Comparison of ENCODE assay signal across 12 cellular contexts in genomic region chr17:76537288-76537577, GRCh38. TPM values are rescaled to one million over a fixed set of nuclear protein-coding genes. Genes with fewer than 3 reads are reported as not detected.
DNase-seq lines count a peak whose midpoint lies in the region; ATAC-seq and TF ChIP-seq lines count a peak whose summit lies in the region.
"Had no signal": no experiment of that assay in that cellular context is flagged by ENCODE, and none has a peak within 500 bp of the region (broad histone marks: within the 10 kb centered on the region; RNA-seq: fewer than 3 reads in every experiment).

No MANE protein-coding gene starts in this region.

- H3K4me3 Mint-ChIP-seq in WTC11 = peak overlapping the region; percentile 68
- H3K4me3 Mint-ChIP-seq: activated T-cell treated with anti-CD3 and anti-CD28 coated beads, Interleukin-2, amount 50 U/mL, for 4 hours had no signal

- intact Hi-C loops in heart right ventricle (cut with DNase I) = no loop called here

- H3K4me3 ChIP-seq in AG09309 (ENCODE audit: control insufficient read depth, low read depth, low read length) (peak overlapping the region; percentile 30), heart right ventricle (peak overlapping the region; percentile 20 to 64 (median 57)), parathyroid adenoma (ENCODE audit: low read depth, low read length) (peak overlapping the region; percentile 44)

- no peaks in the 10 kb centered on the region for H3K9me3 ChIP-seq in heart right ventricle
- H3K9me3 ChIP-seq in parathyroid adenoma (ENCODE audit: control insufficient read depth, low read length) = no peaks in the 10 kb centered on the region

- peaks cover 0 to 45% (median 0%) of the 10 kb centered on the region in 7 donors for H3K27me3 ChIP-seq in heart right ventricle
- no peaks in the 10 kb centered on the region for H3K27me3 ChIP-seq in parathyroid adenoma (ENCODE audit: control insufficient read depth, insufficient read depth, low read length)

- no peak overlapping the region for H3K27ac Mint-ChIP-seq in WTC11

- peaks cover 30% of the 10 kb centered on the region for H3K4me1 Mint-ChIP-seq in WTC11

- ATAC-seq in WTC11 (peak; percentile 5; the same call in 1 of the 2 replicates), heart right ventricle (no peak), HG03469 (IDR thresholded peaks at IDR 0.05; ENCODE audit: unreplicated experiment) (no peak)

- TF ChIP-seq CTCF in AG09309 (IDR thresholded peaks at IDR 0.05; ENCODE audit: control insufficient read depth, insufficient read depth, low read depth, low read length, missing control alignments) = no peak
- no peak for TF ChIP-seq CTCF in WTC11 (IDR thresholded peaks at IDR 0.05)
- TF ChIP-seq CTCF in heart right ventricle (IDR thresholded peaks at IDR 0.05) = no peak
- no peak for TF ChIP-seq CTCF in parathyroid adenoma (IDR thresholded peaks at IDR 0.05)

- no peak overlapping the region for H3K9ac ChIP-seq in parathyroid adenoma

- H3K4me1 ChIP-seq in heart right ventricle (peaks cover 22 to 75% (median 37%) of the 10 kb centered on the region in 9 donors), parathyroid adenoma (peaks cover 11% of the 10 kb centered on the region)

- peak overlapping the region; percentile 71 to 89 (median 79) for H3K27ac ChIP-seq in heart right ventricle
- peak overlapping the region; percentile 11 for H3K27ac ChIP-seq in parathyroid adenoma

- H3K79me2 ChIP-seq in parathyroid adenoma = no peaks in the 10 kb centered on the region

- DNase-seq in AG09309 (ENCODE audit: low read depth) = no peak
- peak; percentile 44 for DNase-seq in WTC11 (ENCODE audit: low spot score)
- DNase-seq in heart right ventricle = peak in 1 of 2 donors; percentile 68
- DNase-seq in NCI-H2171 (lab: John Stamatoyannopoulos, UW) = no peak
- DNase-seq in NCI-H1417 (lab: John Stamatoyannopoulos, UW) = no peak
- DNase-seq in COLO829 (ENCODE audit: low spot score) = no peak
- DNase-seq: activated T-cell treated with anti-CD3 and anti-CD28 coated beads, Interleukin-2, amount 50 U/mL, for 4 hours; DND-41; stimulated activated CD4-positive, alpha-beta T cell treated with anti-CD3 and anti-CD28 coated beads, Interleukin-2, amount 100 ng/mL, for 48 hours had no signal

- 1 to 5% methylated on average over 12 to 26 of the region's 26 CpGs for WGBS in heart right ventricle, 2 donors

- POLR2A ChIA-PET in WTC11 (lab: Charles Lee) = interaction anchor here (1.0 kb wide), 1 partner anchor 20 kb away, joined by 3 read pairs; no protein-coding TSS in a partner anchor

- peak overlapping the region; percentile 64 for H3K4me2 ChIP-seq in parathyroid adenoma (ENCODE audit: low read length)

- H3K36me3 Mint-ChIP-seq in WTC11 = no peaks in the 10 kb centered on the region; the same call in 1 of the 2 replicates

- peak overlapping the region; percentile 75 for H2AFZ ChIP-seq in parathyroid adenoma

- CTCF ChIA-PET in WTC11 (lab: Charles Lee) = interaction anchor here (0.5 to 9.7 kb wide), 8 partner anchors 9 to 171 kb away, joined by 3 to 123 read pairs (median 4); no protein-coding TSS in a partner anchor

- no peaks in the 10 kb centered on the region for H3K36me3 ChIP-seq in heart right ventricle
- H3K36me3 ChIP-seq in parathyroid adenoma (ENCODE audit: control insufficient read depth, insufficient read depth, low read length) = no peaks in the 10 kb centered on the region

- H3K9me3 Mint-ChIP-seq in WTC11 = no peaks in the 10 kb centered on the region
- H3K9me3 Mint-ChIP-seq: activated T-cell treated with anti-CD3 and anti-CD28 coated beads, Interleukin-2, amount 50 U/mL, for 4 hours had no signal

- H3K27me3 Mint-ChIP-seq in WTC11 (ENCODE audit: low read depth) = peaks cover 51% of the 10 kb centered on the region

TF ChIP-seq in WTC11, 78 proteins besides CTCF, POLR2A, EP300 and RAD21:
- no peak for TF ChIP-seq NR3C1 (CRISPR knock-in tag; conservative IDR thresholded peaks at IDR 0.05; ENCODE audit: low read depth)
- TF ChIP-seq GABPB1 (CRISPR knock-in tag; IDR thresholded peaks at IDR 0.05) = no peak
- 0 out of 2 replicates have a peak, but pooled peaks have one; percentile 24 for TF ChIP-seq HMGXB4 (CRISPR knock-in tag; IDR thresholded peaks at IDR 0.05)
- no peak for TF ChIP-seq JUN (CRISPR knock-in tag; IDR thresholded peaks at IDR 0.05)
- no peak for TF ChIP-seq MXD4 (CRISPR knock-in tag; IDR thresholded peaks at IDR 0.05; ENCODE audit: borderline replicate concordance)
- TF ChIP-seq, protein P1, sequence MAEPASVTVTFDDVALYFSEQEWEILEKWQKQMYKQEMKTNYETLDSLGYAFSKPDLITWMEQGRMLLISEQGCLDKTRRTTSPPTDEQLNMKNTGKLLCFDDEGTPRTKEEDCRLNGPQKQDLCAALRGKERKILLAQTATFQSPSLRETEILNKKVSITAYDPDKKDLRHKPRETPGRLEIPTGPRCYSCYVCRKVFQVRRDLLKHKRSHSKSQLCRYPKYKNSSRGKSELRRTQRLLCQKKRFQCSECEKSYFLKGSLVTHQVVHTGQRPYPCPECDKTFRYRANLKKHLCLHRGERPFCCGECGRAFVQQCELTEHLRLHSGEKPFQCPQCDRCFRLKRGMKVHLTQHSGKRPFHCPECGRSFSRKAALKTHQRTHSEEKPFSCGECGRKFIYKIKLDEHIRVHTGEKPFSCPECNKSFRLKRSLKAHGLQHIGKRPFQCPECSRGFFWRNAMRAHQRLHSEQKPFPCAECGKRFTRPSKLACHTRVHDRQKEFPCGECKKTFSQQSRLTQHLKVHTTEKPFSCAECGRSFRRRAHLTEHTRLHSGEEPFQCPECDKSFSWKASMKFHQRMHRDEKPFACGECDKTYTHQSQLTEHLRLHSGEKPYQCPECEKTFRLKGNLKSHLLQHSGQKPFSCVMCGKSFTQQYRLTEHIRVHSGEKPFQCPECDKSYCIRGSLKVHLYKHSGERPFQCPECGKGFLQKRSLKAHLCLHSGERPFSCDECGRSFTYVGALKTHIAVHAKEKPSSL (CRISPR knock-in tag; conservative IDR thresholded peaks at IDR 0.05) = no peak
- no peak for TF ChIP-seq NFATC4 (CRISPR knock-in tag; IDR thresholded peaks at IDR 0.05)
- TF ChIP-seq ZNF121 (CRISPR knock-in tag; IDR thresholded peaks at IDR 0.05) = peak; percentile 69; the same call in 1 of the 2 replicates
- TF ChIP-seq, protein P2, sequence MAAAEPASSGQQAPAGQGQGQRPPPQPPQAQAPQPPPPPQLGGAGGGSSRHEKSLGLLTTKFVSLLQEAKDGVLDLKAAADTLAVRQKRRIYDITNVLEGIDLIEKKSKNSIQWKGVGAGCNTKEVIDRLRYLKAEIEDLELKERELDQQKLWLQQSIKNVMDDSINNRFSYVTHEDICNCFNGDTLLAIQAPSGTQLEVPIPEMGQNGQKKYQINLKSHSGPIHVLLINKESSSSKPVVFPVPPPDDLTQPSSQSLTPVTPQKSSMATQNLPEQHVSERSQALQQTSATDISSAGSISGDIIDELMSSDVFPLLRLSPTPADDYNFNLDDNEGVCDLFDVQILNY (CRISPR knock-in tag; IDR thresholded peaks at IDR 0.05) = peak; percentile 43; the same call in 1 of the 2 replicates
- TF ChIP-seq STAT6 (CRISPR knock-in tag; conservative IDR thresholded peaks at IDR 0.05; ENCODE audit: low read depth) = no peak
TF ChIP-seq in WTC11: peak in this region for 3.

RNA-seq across cellular contexts. Expression of gene CYGB, which starts 0.3 kb away (rescaled TPM):
- total RNA-seq in WTC11 (2021) (3.6 to 5.3 TPM (median 5.1 TPM) in 3 replicates), heart right ventricle (10 to 100 TPM in 9 of 10 donors, 1 to 10 TPM in 1; 9.3 to 50.5 (median 17.9) TPM)
- polyA plus RNA-seq in heart right ventricle = 10 to 100 TPM; 36.0 to 57.7 TPM
- total RNA-seq: activated T-cell treated with anti-CD3 and anti-CD28 coated beads, Interleukin-2, amount 50 U/mL, for 4 hours had no signal

RNA-seq across cellular contexts. Expression of gene PRCD, which starts 2.6 kb away (rescaled TPM):
- 2.7 to 4.5 TPM (median 4.0 TPM) in 3 replicates for total RNA-seq in WTC11 (2021)
- 1 to 10 TPM; 1.5 to 5.4 (median 2.4) TPM for total RNA-seq in heart right ventricle
- 10 to 100 TPM in 1 of 2 donors, 1 to 10 TPM in 1; 3.7 to 17.3 TPM for polyA plus RNA-seq in heart right ventricle
- total RNA-seq: activated T-cell treated with anti-CD3 and anti-CD28 coated beads, Interleukin-2, amount 50 U/mL, for 4 hours; HT1080 had no signal

RNA-seq across cellular contexts. Expression of gene RHBDF2, which starts 36.0 kb away (rescaled TPM):
- 28.6 to 33.0 TPM (median 31.5 TPM) in 3 replicates for total RNA-seq in WTC11 (2021)
- total RNA-seq in heart right ventricle = 10 to 100 TPM in 4 of 10 donors, 1 to 10 TPM in 6; 6.5 to 33.1 (median 7.7) TPM
- 10 to 100 TPM; 13.5 to 27.0 TPM for polyA plus RNA-seq in heart right ventricle

RNA-seq across cellular contexts. Expression of gene ST6GALNAC2, which starts 48.4 kb away (rescaled TPM):
- total RNA-seq in WTC11 (2021) (0.30 TPM in 1 of 3 replicates, not detected in the others), heart right ventricle (1 to 10 TPM; 3.7 to 8.4 (median 6.1) TPM)
- 1 to 10 TPM; 1.5 to 4.5 TPM for polyA plus RNA-seq in heart right ventricle
- total RNA-seq: activated T-cell treated with anti-CD3 and anti-CD28 coated beads, Interleukin-2, amount 50 U/mL, for 4 hours; HT1080 had no signal
